11 cellular contexts compared by ENCODE assay signal in the genomic region with DNA sequence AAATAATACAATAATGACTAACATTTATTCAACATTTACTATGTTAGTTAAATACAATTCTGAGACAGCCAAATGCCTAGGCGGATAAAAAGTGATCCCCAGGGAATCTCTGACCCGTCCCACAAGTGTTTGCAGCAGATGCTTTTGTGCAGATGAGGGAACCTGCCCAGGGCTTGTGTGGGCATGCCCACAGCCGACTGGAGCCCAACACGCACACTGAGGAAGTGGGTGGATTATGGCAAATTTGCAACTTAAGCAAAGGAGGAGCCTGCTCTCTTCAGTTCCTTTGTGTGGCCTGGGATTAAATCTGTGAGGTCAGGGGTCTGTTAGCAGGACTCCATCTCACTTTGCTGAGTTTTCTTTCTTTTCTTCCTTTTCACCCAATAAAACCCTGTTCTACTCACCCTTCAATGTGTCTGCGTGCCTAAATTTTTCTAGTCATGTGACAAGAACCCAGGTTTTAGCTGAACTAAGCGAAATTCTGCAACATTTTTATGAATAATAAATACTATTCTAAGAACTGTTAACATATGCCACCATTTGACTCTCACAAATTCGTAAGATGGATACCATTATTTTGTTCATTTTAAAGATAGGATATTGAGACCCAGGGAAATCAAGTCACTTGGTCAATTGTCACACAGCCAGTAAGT. TPM values are rescaled to one million over a fixed set of nuclear protein-coding genes. Genes with fewer than 3 reads are reported as not detected.
A peak's percentile ranks its signal among the peaks of the same experiment; 100 is the strongest.
DNase-seq lines count a peak whose midpoint lies in the region; ATAC-seq and TF ChIP-seq lines count a peak whose summit lies in the region.
"Had no signal": no experiment of that assay in that cellular context is flagged by ENCODE, and none has a peak within 500 bp of the region (broad histone marks: within the 10 kb centered on the region; RNA-seq: fewer than 3 reads in every experiment).

No MANE protein-coding gene starts in this region.

- H3K27me3 ChIP-seq in RWPE2 (ENCODE audit: insufficient read depth, poor library complexity, severe bottlenecking) (no peaks in the 10 kb centered on the region), uterus (no peaks in the 10 kb centered on the region)

- H3K4me3 ChIP-seq in RWPE2 (ENCODE audit: severe bottlenecking) (no peak overlapping the region), uterus (no peak overlapping the region)

- H3K27ac ChIP-seq in RWPE2 (ENCODE audit: poor library complexity, severe bottlenecking) (peak overlapping the region; percentile 69), uterus (no peak overlapping the region)

- H3K27ac Mint-ChIP-seq in activated CD8-positive, alpha-beta memory T cell treated with anti-CD3 and anti-CD28 coated beads, Interleukin-2, amount 10 ng/mL, durations not matched to agents 7 days and 5 days: no peak overlapping the region
- H3K27ac Mint-ChIP-seq: activated T-helper 2 cell treated with anti-CD3 and anti-CD28 coated beads, Interferon-gamma antibody, Interleukin-2, Interleukin-4, amounts not matched to agents 10 μg/mL and 5 μg/mL and 100 μg/mL, durations not matched to agents 14 hours and 24 hours and 36 hours; stimulated activated naive CD8-positive, alpha-beta T cell treated with anti-CD3 and anti-CD28 coated beads, Interleukin-15, Interleukin-2, amounts not matched to agents 100 ng/mL and 50 ng/mL, for 24 hours had no signal

- ATAC-seq in HG02678 (IDR thresholded peaks at IDR 0.05; ENCODE audit: unreplicated experiment) (peak; percentile 54), RWPE2 (ENCODE audit: low read depth) (peak; percentile 49), HG03097 (IDR thresholded peaks at IDR 0.05; ENCODE audit: low FRiP score, unreplicated experiment) (no peak)
- no peak for ATAC-seq in activated CD8-positive, alpha-beta memory T cell treated with anti-CD3 and anti-CD28 coated beads, Interleukin-2, amount 10 ng/mL, durations not matched to agents 7 days and 5 days

- H3K9ac ChIP-seq in ES-I3 (ENCODE audit: low read depth, low read length): peak overlapping the region; percentile 26; the same call in 1 of the 2 replicates

- H3K4me3 Mint-ChIP-seq in activated CD8-positive, alpha-beta memory T cell treated with anti-CD3 and anti-CD28 coated beads, Interleukin-2, amount 10 ng/mL, durations not matched to agents 7 days and 5 days: no peak overlapping the region
- H3K4me3 Mint-ChIP-seq: stimulated activated naive CD8-positive, alpha-beta T cell treated with anti-CD3 and anti-CD28 coated beads, Interleukin-15, Interleukin-2, amounts not matched to agents 100 ng/mL and 50 ng/mL, for 24 hours had no signal

- H3K9me3 Mint-ChIP-seq in activated CD8-positive, alpha-beta memory T cell treated with anti-CD3 and anti-CD28 coated beads, Interleukin-2, amount 10 ng/mL, durations not matched to agents 7 days and 5 days (ENCODE audit: low read depth): no peaks in the 10 kb centered on the region
- H3K9me3 Mint-ChIP-seq: activated T-helper 2 cell treated with anti-CD3 and anti-CD28 coated beads, Interferon-gamma antibody, Interleukin-2, Interleukin-4, amounts not matched to agents 10 μg/mL and 5 μg/mL and 100 μg/mL, durations not matched to agents 14 hours and 24 hours and 36 hours; stimulated activated naive CD8-positive, alpha-beta T cell treated with anti-CD3 and anti-CD28 coated beads, Interleukin-15, Interleukin-2, amounts not matched to agents 100 ng/mL and 50 ng/mL, for 24 hours had no signal

- peaks cover 19% of the 10 kb centered on the region for H3K27me3 Mint-ChIP-seq in activated CD8-positive, alpha-beta memory T cell treated with anti-CD3 and anti-CD28 coated beads, Interleukin-2, amount 10 ng/mL, durations not matched to agents 7 days and 5 days

- DNase-seq in RWPE2 (ENCODE audit: low spot score) (peak; percentile 67), islet precursor cell (peak; percentile 58), NCI-H2081 (lab: John Stamatoyannopoulos, UW) (no peak), uterus (no peak)
- DNase-seq in activated CD8-positive, alpha-beta memory T cell treated with anti-CD3 and anti-CD28 coated beads, Interleukin-2, amount 10 ng/mL, durations not matched to agents 7 days and 5 days: no peak

- no peaks in the 10 kb centered on the region for H3K36me3 Mint-ChIP-seq in activated CD8-positive, alpha-beta memory T cell treated with anti-CD3 and anti-CD28 coated beads, Interleukin-2, amount 10 ng/mL, durations not matched to agents 7 days and 5 days

- intact Hi-C loops in uterus (cut with DNase I; ENCODE audit: low total_unique reads): no loop called here

- peaks cover 62% of the 10 kb centered on the region for H3K4me1 ChIP-seq in ES-I3 (ENCODE audit: insufficient read depth, low read length)
- peaks cover 37% of the 10 kb centered on the region for H3K4me1 ChIP-seq in RWPE2 (ENCODE audit: insufficient read depth, poor library complexity, severe bottlenecking)
- no peaks in the 10 kb centered on the region for H3K4me1 ChIP-seq in uterus

- peaks cover 12% of the 10 kb centered on the region for H3K4me1 Mint-ChIP-seq in activated CD8-positive, alpha-beta memory T cell treated with anti-CD3 and anti-CD28 coated beads, Interleukin-2, amount 10 ng/mL, durations not matched to agents 7 days and 5 days

- TF ChIP-seq CTCF in RWPE2 (IDR thresholded peaks at IDR 0.05; ENCODE audit: poor library complexity, severe bottlenecking) (no peak), uterus (IDR thresholded peaks at IDR 0.05) (no peak)

- no peak for TF ChIP-seq POLR2A in uterus (IDR thresholded peaks at IDR 0.05)

- H3K9me3 ChIP-seq in ES-I3 (ENCODE audit: control insufficient read depth, insufficient read depth, low read length): no peaks in the 10 kb centered on the region
- H3K9me3 ChIP-seq in RWPE2 (ENCODE audit: severe bottlenecking): no peaks in the 10 kb centered on the region
- no peaks in the 10 kb centered on the region for H3K9me3 ChIP-seq in uterus

- CTCF ChIA-PET in activated CD8-positive, alpha-beta memory T cell treated with anti-CD3 and anti-CD28 coated beads, Interleukin-2, amount 10 ng/mL, durations not matched to agents 7 days and 5 days (lab: Charles Lee): interaction anchor here (1.2 kb wide), 1 partner anchor 18 kb away, joined by 3 read pairs; no protein-coding TSS in a partner anchor

- H3K36me3 ChIP-seq in ES-I3 (ENCODE audit: insufficient read depth, low read length) (no peaks in the 10 kb centered on the region; the same call in 1 of the 2 replicates), RWPE2 (ENCODE audit: low read depth) (no peaks in the 10 kb centered on the region), uterus (no peaks in the 10 kb centered on the region)

RNA-seq across cellular contexts. Expression of a gene that starts 13.9 kb away (rescaled TPM):
- not detected for total RNA-seq in activated CD8-positive, alpha-beta memory T cell treated with anti-CD3 and anti-CD28 coated beads, Interleukin-2, amount 10 ng/mL, durations not matched to agents 7 days and 5 days
- not detected for total RNA-seq in uterus
- total RNA-seq: activated T-helper 2 cell treated with anti-CD3 and anti-CD28 coated beads, Interferon-gamma antibody, Interleukin-2, Interleukin-4, amounts not matched to agents 10 μg/mL and 5 μg/mL and 100 μg/mL, durations not matched to agents 14 hours and 24 hours and 36 hours; pulmonary artery endothelial cell had no signal

RNA-seq across cellular contexts. Expression of a gene that starts 44.0 kb away (rescaled TPM):
- 10 to 100 TPM; 17.8 to 25.0 TPM for total RNA-seq in activated CD8-positive, alpha-beta memory T cell treated with anti-CD3 and anti-CD28 coated beads, Interleukin-2, amount 10 ng/mL, durations not matched to agents 7 days and 5 days
- 100 to 1,000 TPM in 1 of 4 donors, 10 to 100 TPM in 1, 1 to 10 TPM in 2; 3.5 to 145 (median 10.1) TPM for total RNA-seq in uterus

Comparison
In these comparisons a context has a peak if more than half of its experiments do, and no peak if none do; other contexts are left out.
1. ATAC-seq: peak in HG02678 (single experiment) and RWPE2 (single experiment); none in activated CD8-positive, alpha-beta memory T cell treated with anti-CD3 and anti-CD28 coated beads, Interleukin-2, amount 10 ng/mL, durations not matched to agents 7 days and 5 days (single experiment) and HG03097 (single experiment).
2. DNase-seq: peak in RWPE2 (single experiment) and islet precursor cell (single experiment); none in activated CD8-positive, alpha-beta memory T cell treated with anti-CD3 and anti-CD28 coated beads, Interleukin-2, amount 10 ng/mL, durations not matched to agents 7 days and 5 days (single experiment), NCI-H2081 (0 of 2) and uterus (0 of 2).